ENCODE assay signal across 23 cellular contexts in the genomic region with DNA sequence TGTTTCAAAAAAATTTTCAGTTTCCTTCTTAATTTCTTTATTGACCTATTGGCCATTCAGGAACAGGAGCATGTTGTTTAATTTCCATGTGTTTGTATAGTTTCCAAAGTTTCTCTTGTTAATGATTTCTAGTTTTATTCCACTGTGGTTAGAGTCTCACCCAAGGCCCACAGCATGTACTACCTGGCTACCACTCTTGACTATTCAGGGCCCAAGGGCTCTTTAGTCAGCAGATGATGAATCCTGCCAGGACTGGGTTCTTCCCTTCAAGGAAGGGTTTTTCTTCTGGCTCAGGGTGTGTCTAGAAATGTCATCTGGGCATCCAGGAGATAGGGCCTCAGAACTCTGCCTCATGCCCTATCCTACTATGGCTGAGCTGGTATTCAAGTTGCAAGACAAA.
"Had no signal": no experiment of that assay in that cellular context is flagged by ENCODE, and none has a peak within 500 bp of the region (broad histone marks: within the 10 kb centered on the region; RNA-seq: fewer than 3 reads in every experiment).

No MANE protein-coding gene starts in this region.

- H3K4me1 Mint-ChIP-seq: immature natural killer cell had no signal

- H3K4me3 Mint-ChIP-seq: dendritic cell treated with granulocyte-macrophage colony-stimulating factor and Interleukin-4, amounts not matched to agents 40 ng/mL and 50 ng/mL, for 4 days; effector memory CD8-positive, alpha-beta T cell; endodermal cell; immature natural killer cell had no signal

- ATAC-seq: effector memory CD8-positive, alpha-beta T cell; esophagus mucosa; gastroesophageal sphincter; heart left ventricle; left cardiac atrium; left lung; lower lobe of right lung had no signal

- H3K27me3 Mint-ChIP-seq: dendritic cell treated with granulocyte-macrophage colony-stimulating factor and Interleukin-4, amounts not matched to agents 40 ng/mL and 50 ng/mL, for 4 days; effector memory CD8-positive, alpha-beta T cell had no signal

- H3K27ac Mint-ChIP-seq: dendritic cell treated with granulocyte-macrophage colony-stimulating factor and Interleukin-4, amounts not matched to agents 40 ng/mL and 50 ng/mL, for 4 days; effector memory CD8-positive, alpha-beta T cell; endodermal cell; immature natural killer cell had no signal

- DNase-seq: colonic mucosa; cortex of kidney; effector CD8-positive, alpha-beta T cell; effector memory CD8-positive, alpha-beta T cell; endodermal cell; erythroblast; esophagus squamous epithelium; foreskin fibroblast; heart left ventricle; hypothalamus; immature natural killer cell; islet precursor cell; kidney; kidney glomerular epithelial cell; left cardiac atrium; left lung; left ventricle myocardium superior; lower lobe of right lung; mesendoderm; midbrain had no signal
